8 cellular contexts compared by ENCODE assay signal in genomic region chr2:162343492-162343823, GRCh38. TPM values are rescaled to one million over a fixed set of nuclear protein-coding genes. Genes with fewer than 3 reads are reported as not detected.
DNase-seq lines count a peak whose midpoint lies in the region; ATAC-seq and TF ChIP-seq lines count a peak whose summit lies in the region.

No MANE protein-coding gene starts in this region.

- TF ChIP-seq CTCF in OCI-LY7 (conservative IDR thresholded peaks at IDR 0.05; ENCODE audit: low read length) (no peak), esophagus squamous epithelium (IDR thresholded peaks at IDR 0.05) (no peak), retinal pigment epithelial cell (conservative IDR thresholded peaks at IDR 0.05; ENCODE audit: low read depth, low read length) (no peak), adrenal gland (IDR thresholded peaks at IDR 0.05) (no peak)

- CTCF ChIA-PET in OCI-LY7 (lab: Charles Lee; ENCODE audit: unreplicated experiment) = no interaction called here

- peaks cover 19% of the 10 kb centered on the region; the same call in 1 of the 2 replicates for H3K79me2 ChIP-seq in OCI-LY7 (ENCODE audit: insufficient read depth, low read depth, low read length)

- no TSS peak for BruUV-seq in OCI-LY7 (replicated peaks; lab: Mats Ljungman, UMichigan)

- H3K9me2 ChIP-seq in OCI-LY7 (ENCODE audit: insufficient read depth, low read length) = no peaks in the 10 kb centered on the region

- TF ChIP-seq POLR2A in esophagus squamous epithelium (IDR thresholded peaks at IDR 0.05) (no peak), adrenal gland (IDR thresholded peaks at IDR 0.05) (no peak)

- POLR2A ChIA-PET in OCI-LY7 (lab: Charles Lee) = interaction anchor here (0.6 to 1.9 kb wide), 5 partner anchors 14 to 1005 kb away, joined by 3 to 8 read pairs (median 3); partner anchors contain the start of gene IFIH1

- H3K4me3 ChIP-seq in OCI-LY7 (ENCODE audit: low read depth, low read length, poor library complexity, severe bottlenecking) (peak overlapping the region; percentile 81), esophagus squamous epithelium (peak overlapping the region; percentile 63 to 97 (median 80)), retinal pigment epithelial cell (ENCODE audit: low read length) (peak overlapping the region; percentile 91), adrenal gland (peak overlapping the region in 2 of 4 donors; percentile 74 to 82)

- H3K4me2 ChIP-seq in OCI-LY7 (ENCODE audit: low read length) = peak overlapping the region; percentile 75

- H3K27me3 ChIP-seq in esophagus squamous epithelium (no peaks in the 10 kb centered on the region), adrenal gland (no peaks in the 10 kb centered on the region)

- H3K4me1 ChIP-seq in OCI-LY7 (ENCODE audit: insufficient read depth, low read length, poor library complexity, severe bottlenecking) = peaks cover 22% of the 10 kb centered on the region
- H3K4me1 ChIP-seq in esophagus squamous epithelium = peaks cover 0 to 16% (median 4%) of the 10 kb centered on the region in 3 donors
- peaks cover 0 to 7% of the 10 kb centered on the region in 2 donors for H3K4me1 ChIP-seq in adrenal gland (replicated peaks in 1 of 2)

- DNase-seq in OCI-LY7 (ENCODE audit: low spot score) = no peak
- no peak for DNase-seq in esophagus squamous epithelium (lab: John Stamatoyannopoulos, UW)
- DNase-seq in retinal pigment epithelial cell (ENCODE audit: low read depth) = no peak
- DNase-seq in NK-92 (lab: John Stamatoyannopoulos, UW; ENCODE audit: unreplicated experiment) = no peak
- no peak for DNase-seq in head of caudate nucleus
- DNase-seq in adrenal gland = no peak
- DNase-seq in AG08396 (ENCODE audit: low spot score) = no peak

- ATAC-seq in GM18861 (IDR thresholded peaks at IDR 0.05; ENCODE audit: unreplicated experiment) = peak; percentile 1

- peak overlapping the region; percentile 84 for H2AFZ ChIP-seq in OCI-LY7 (ENCODE audit: low read length)

- H3K9me3 ChIP-seq in OCI-LY7 (ENCODE audit: low read length) = no peaks in the 10 kb centered on the region
- H3K9me3 ChIP-seq in esophagus squamous epithelium = no peaks in the 10 kb centered on the region
- H3K9me3 ChIP-seq in adrenal gland (replicated peaks in 1 of 3) = no peaks in the 10 kb centered on the region

- H3K27ac ChIP-seq in OCI-LY7 (ENCODE audit: low read depth, low read length, poor library complexity, severe bottlenecking) (peak overlapping the region; percentile 18), esophagus squamous epithelium (peak overlapping the region in 1 of 4 donors; percentile 87), adrenal gland (no peak overlapping the region)

- 52 to 56% methylated on average over 4 of the region's 4 CpGs for WGBS in esophagus squamous epithelium, 2 donors
- WGBS in adrenal gland, 4 donors = 40 to 48% (median 46%) methylated on average over 4 of the region's 4 CpGs

- 0 out of 2 replicates have a peak, but pooled peaks cover under 1% of the 10 kb centered on the region for H3K36me3 ChIP-seq in OCI-LY7 (ENCODE audit: insufficient read depth, low read length)
- H3K36me3 ChIP-seq in esophagus squamous epithelium = no peaks in the 10 kb centered on the region
- no peaks in the 10 kb centered on the region for H3K36me3 ChIP-seq in adrenal gland (replicated peaks in 1 of 2)

- intact Hi-C loops in OCI-LY7 (cut with micrococcal nuclease; ENCODE audit: unreplicated experiment) (no loop called here), esophagus squamous epithelium (cut with DNase I) (no loop called here), head of caudate nucleus (cut with DNase I) (no loop called here), adrenal gland (cut with DNase I) (no loop called here)

- 0 out of 2 replicates have a peak, but pooled peaks cover 9% of the 10 kb centered on the region for H4K20me1 ChIP-seq in OCI-LY7 (ENCODE audit: insufficient read depth, low read length)

RNA-seq across cellular contexts. Expression of gene GCA, which starts 0.5 kb away (rescaled TPM):
- total RNA-seq in OCI-LY7 (2014; rRNA removed; shearing (Covaris generic)) = 31.9 and 37.3 TPM in 2 replicates
- total RNA-seq in OCI-LY7 (2022) (38.4 and 43.9 TPM in 2 replicates), esophagus squamous epithelium (10 to 100 TPM in 2 of 4 donors, 1 to 10 TPM in 2; 5.5 to 19.3 (median 13.0) TPM), adrenal gland (10 to 100 TPM in 7 of 8 donors, 1 to 10 TPM in 1; 3.4 to 33.9 (median 21.7) TPM)
- 10 to 100 TPM; 11.8 to 18.7 (median 12.9) TPM for polyA plus RNA-seq in adrenal gland

RNA-seq across cellular contexts. Expression of gene IFIH1, which starts 25.0 kb away (rescaled TPM):
- total RNA-seq in OCI-LY7 (2014; rRNA removed; shearing (Covaris generic)) = 7.8 and 10.6 TPM in 2 replicates
- total RNA-seq in OCI-LY7 (2022) (12.3 and 13.6 TPM in 2 replicates), esophagus squamous epithelium (10 to 100 TPM in 2 of 4 donors, 1 to 10 TPM in 2; 8.2 to 17.4 (median 10.8) TPM), adrenal gland (10 to 100 TPM; 11.7 to 21.8 (median 15.8) TPM)
- 10 to 100 TPM in 1 of 3 donors, 1 to 10 TPM in 2; 7.8 to 25.6 (median 9.3) TPM for polyA plus RNA-seq in adrenal gland
